In the genomic region with DNA sequence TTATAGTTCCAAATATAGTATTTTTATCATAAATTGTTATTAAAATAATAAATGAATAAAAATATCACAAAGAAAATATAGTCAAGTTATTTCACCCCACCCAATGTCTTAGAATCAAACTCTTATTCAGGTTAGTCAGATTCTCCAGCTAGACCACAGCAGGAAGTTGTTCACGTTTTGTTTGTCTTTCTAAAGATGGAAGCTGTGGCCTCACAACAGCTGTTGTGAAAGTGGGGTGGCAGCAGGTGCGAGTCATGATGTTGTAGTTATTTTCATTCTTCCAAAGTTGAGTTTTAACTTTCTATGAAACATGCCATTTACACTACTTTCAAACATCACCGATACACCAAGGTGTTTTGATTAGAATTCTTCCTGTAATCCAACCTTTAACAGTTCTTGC, we compare ENCODE assay signal across 13 cellular contexts.
DNase-seq lines count a peak whose midpoint lies in the region; ATAC-seq and TF ChIP-seq lines count a peak whose summit lies in the region.
"Had no signal": no experiment of that assay in that cellular context is flagged by ENCODE, and none has a peak within 500 bp of the region (broad histone marks: within the 10 kb centered on the region; RNA-seq: fewer than 3 reads in every experiment).

No MANE protein-coding gene starts in this region.

- no peak overlapping the region for H3K27ac ChIP-seq in foreskin keratinocyte

- H3K27ac Mint-ChIP-seq in activated CD4-positive, alpha-beta T cell treated with anti-CD3 and anti-CD28 coated beads for 36 hours: no peak overlapping the region
- H3K27ac Mint-ChIP-seq: progenitor cell of endocrine pancreas had no signal

- peaks cover 10% of the 10 kb centered on the region for H3K4me1 Mint-ChIP-seq in activated CD4-positive, alpha-beta T cell treated with anti-CD3 and anti-CD28 coated beads for 36 hours

- peak; percentile 44 for ATAC-seq in activated CD4-positive, alpha-beta T cell treated with anti-CD3 and anti-CD28 coated beads for 36 hours
- ATAC-seq in GM21619 (IDR thresholded peaks at IDR 0.05; ENCODE audit: unreplicated experiment) (peak; percentile 88), HG03280 (IDR thresholded peaks at IDR 0.05; ENCODE audit: unreplicated experiment) (peak; percentile 85), mucosa of descending colon (peak; percentile 46), foreskin keratinocyte (no peak)
- ATAC-seq: activated CD4-positive, CD25-positive, alpha-beta regulatory T cell treated with anti-CD3 and anti-CD28 coated beads, Interleukin-2, amount 50 U/mL, for 24 hours had no signal

- H3K36me3 ChIP-seq in mucosa of descending colon (ENCODE audit: low read depth): no peaks in the 10 kb centered on the region

- no peaks in the 10 kb centered on the region for H3K9me3 ChIP-seq in mucosa of descending colon

- no peak overlapping the region for H3K4me3 Mint-ChIP-seq in activated CD4-positive, alpha-beta T cell treated with anti-CD3 and anti-CD28 coated beads for 36 hours

- H3K4me1 ChIP-seq in mucosa of descending colon (ENCODE audit: low read depth) (no peaks in the 10 kb centered on the region), foreskin keratinocyte (no peaks in the 10 kb centered on the region)

- H3K27me3 Mint-ChIP-seq in activated CD4-positive, alpha-beta T cell treated with anti-CD3 and anti-CD28 coated beads for 36 hours: peaks cover 2% of the 10 kb centered on the region
- H3K27me3 Mint-ChIP-seq: progenitor cell of endocrine pancreas had no signal

- TF ChIP-seq CTCF in mucosa of descending colon (IDR thresholded peaks at IDR 0.05) (no peak), foreskin keratinocyte (conservative IDR thresholded peaks at IDR 0.05) (no peak)

- H3K9me3 Mint-ChIP-seq in activated CD4-positive, alpha-beta T cell treated with anti-CD3 and anti-CD28 coated beads for 36 hours (ENCODE audit: low read depth): no peaks in the 10 kb centered on the region

- H3K27me3 ChIP-seq in foreskin keratinocyte: no peaks in the 10 kb centered on the region

- no peaks in the 10 kb centered on the region for H3K36me3 Mint-ChIP-seq in activated CD4-positive, alpha-beta T cell treated with anti-CD3 and anti-CD28 coated beads for 36 hours (ENCODE audit: low read depth)

- peak; percentile 24 for DNase-seq in activated CD4-positive, alpha-beta T cell treated with anti-CD3 and anti-CD28 coated beads for 36 hours
- DNase-seq in activated CD4-positive, alpha-beta T cell treated with anti-CD3 and anti-CD28 coated beads, Interleukin-2, amount 50 U/mL, for 1 hour: no peak
- peak in 1 of 3 donors; percentile 14 for DNase-seq in mucosa of descending colon
- DNase-seq in foreskin keratinocyte: no peak
- DNase-seq in NK-92 (lab: John Stamatoyannopoulos, UW; ENCODE audit: unreplicated experiment): no peak
- no peak for DNase-seq in NCI-H1048 (lab: John Stamatoyannopoulos, UW)
- DNase-seq: amniotic stem cell, KG1, kidney had no signal

- intact Hi-C loops in activated CD4-positive, alpha-beta T cell treated with anti-CD3 and anti-CD28 coated beads for 36 hours (cut with DNase I, micrococcal nuclease): no loop called here
- intact Hi-C loops in mucosa of descending colon (cut with DNase I, micrococcal nuclease): no loop called here

- CTCF ChIA-PET in activated CD4-positive, alpha-beta T cell treated with anti-CD3 and anti-CD28 coated beads for 36 hours (lab: Charles Lee): interaction anchor here (1.1 kb wide), 1 partner anchor 265 kb away, joined by 3 read pairs; no protein-coding TSS in a partner anchor

- H3K4me3 ChIP-seq in mucosa of descending colon: no peak overlapping the region

- POLR2A ChIA-PET in activated CD4-positive, alpha-beta T cell treated with anti-CD3 and anti-CD28 coated beads for 36 hours (lab: Charles Lee): no interaction called here
